8 cellular contexts compared by ENCODE assay signal in genomic region chr17:5097101-5097834, GRCh38. TPM values are rescaled to one million over a fixed set of nuclear protein-coding genes. Genes with fewer than 3 reads are reported as not detected.
A peak's percentile ranks its signal among the peaks of the same experiment; 100 is the strongest.
DNase-seq lines count a peak whose midpoint lies in the region; ATAC-seq and TF ChIP-seq lines count a peak whose summit lies in the region.

No MANE protein-coding gene starts in this region.

- intact Hi-C loops in dendritic cell treated with granulocyte-macrophage colony-stimulating factor and Interleukin-4, amounts not matched to agents 40 ng/mL and 50 ng/mL, for 4 days (cut with micrococcal nuclease), result no loop called here
- intact Hi-C loops in testis (cut with DNase I; ENCODE audit: low total_unique reads), result no loop called here

- peaks cover 31% of the 10 kb centered on the region for H3K36me3 Mint-ChIP-seq in dendritic cell treated with granulocyte-macrophage colony-stimulating factor and Interleukin-4, amounts not matched to agents 40 ng/mL and 50 ng/mL, for 4 days (ENCODE audit: low read depth)

- H3K27ac ChIP-seq in testis, result peak overlapping the region in 1 of 2 donors; percentile 36

- H3K36me3 ChIP-seq in mucosa of stomach (ENCODE audit: control insufficient read depth, insufficient read depth, low read length), result no peaks in the 10 kb centered on the region
- no peaks in the 10 kb centered on the region for H3K36me3 ChIP-seq in testis (ENCODE audit: low read depth, missing control alignments)

- H3K9me3 Mint-ChIP-seq in dendritic cell treated with granulocyte-macrophage colony-stimulating factor and Interleukin-4, amounts not matched to agents 40 ng/mL and 50 ng/mL, for 4 days, result peaks cover 50% of the 10 kb centered on the region

- H3K27me3 ChIP-seq in mucosa of stomach (ENCODE audit: control insufficient read depth, insufficient read depth, low read length), result peaks cover 11% of the 10 kb centered on the region
- no peaks in the 10 kb centered on the region for H3K27me3 ChIP-seq in testis

- H3K4me3 ChIP-seq in mucosa of stomach (ENCODE audit: low read length), result peak overlapping the region; percentile 14
- peak overlapping the region; percentile 56 to 60 for H3K4me3 ChIP-seq in testis

- no peak for ATAC-seq in GM18498 (IDR thresholded peaks at IDR 0.05; ENCODE audit: unreplicated experiment)

- H3K4me1 Mint-ChIP-seq in dendritic cell treated with granulocyte-macrophage colony-stimulating factor and Interleukin-4, amounts not matched to agents 40 ng/mL and 50 ng/mL, for 4 days (ENCODE audit: low read depth), result peaks cover 13% of the 10 kb centered on the region

- no peaks in the 10 kb centered on the region for H3K4me1 ChIP-seq in mucosa of stomach (ENCODE audit: control insufficient read depth, insufficient read depth, low read length)
- no peaks in the 10 kb centered on the region for H3K4me1 ChIP-seq in testis

- peaks cover 52% of the 10 kb centered on the region for H3K27me3 Mint-ChIP-seq in dendritic cell treated with granulocyte-macrophage colony-stimulating factor and Interleukin-4, amounts not matched to agents 40 ng/mL and 50 ng/mL, for 4 days

- DNase-seq in stimulated activated naive CD4-positive, alpha-beta T cell (lab: John Stamatoyannopoulos, UW), result peak in 5 of 6 experiments; percentile 7 to 50 (median 32)
- no peak for DNase-seq in stimulated activated naive CD4-positive, alpha-beta T cell treated with Interleukin-2 at 50 U/mL for 16 hours (lab: John Stamatoyannopoulos, UW)
- DNase-seq in testis (peak; percentile 77), H4 (ENCODE audit: low spot score) (no peak), SIG-M5 treated with dmso at 0.1 percent for 504 hours (lab: John Stamatoyannopoulos, UW; ENCODE audit: unreplicated experiment) (no peak)

- WGBS in testis, 2 donors, result 0 to 1% methylated on average over 6 to 60 of the region's 63 CpGs

- peaks cover 36% of the 10 kb centered on the region for H3K9me3 ChIP-seq in mucosa of stomach (ENCODE audit: control insufficient read depth, low read length)
- H3K9me3 ChIP-seq in testis, result no peaks in the 10 kb centered on the region

- peak overlapping the region; percentile 73 for H3K27ac Mint-ChIP-seq in dendritic cell treated with granulocyte-macrophage colony-stimulating factor and Interleukin-4, amounts not matched to agents 40 ng/mL and 50 ng/mL, for 4 days

- H3K4me3 Mint-ChIP-seq in dendritic cell treated with granulocyte-macrophage colony-stimulating factor and Interleukin-4, amounts not matched to agents 40 ng/mL and 50 ng/mL, for 4 days, result peak overlapping the region; percentile 68

- no peak for TF ChIP-seq POLR2A in testis (IDR thresholded peaks at IDR 0.05)

- H3K9ac ChIP-seq in mucosa of stomach (ENCODE audit: low read length), result peak overlapping the region; percentile 31

- TF ChIP-seq CTCF in testis (IDR thresholded peaks at IDR 0.05), result no peak

RNA-seq across cellular contexts. Expression of gene ZNF232, which starts 14.4 kb away (rescaled TPM):
- 10 to 100 TPM in 1 of 2 donors, 1 to 10 TPM in 1; 8.6 to 21.7 TPM for total RNA-seq in testis
- 14.4 TPM for polyA plus RNA-seq in testis (ENCODE audit: insufficient read depth, low read depth, low replicate concordance)
- total RNA-seq in H4 (2014; rRNA removed; shearing (Covaris generic)), result 5.0 and 8.5 TPM in 2 replicates

RNA-seq across cellular contexts. Expression of gene USP6, which starts 18.6 kb away (rescaled TPM):
- total RNA-seq in testis, result 10 to 100 TPM; 25.1 to 50.4 TPM
- polyA plus RNA-seq in testis (ENCODE audit: insufficient read depth, low read depth, low replicate concordance), result 19.3 TPM
- total RNA-seq in H4 (2014; rRNA removed; shearing (Covaris generic)), result 0.02 TPM in 1 of 2 replicates, not detected in the other

RNA-seq across cellular contexts. Expression of gene ZFP3, which starts 19.0 kb away (rescaled TPM):
- total RNA-seq in testis, result 1 to 10 TPM; 6.4 to 7.2 TPM
- 4.6 TPM for polyA plus RNA-seq in testis (ENCODE audit: insufficient read depth, low read depth, low replicate concordance)
- 0.04 and 0.14 TPM in 2 replicates for total RNA-seq in H4 (2014; rRNA removed; shearing (Covaris generic))

Comparison
In these comparisons a context has a peak if more than half of its experiments do, and no peak if none do; other contexts are left out.
1. DNase-seq: peak in stimulated activated naive CD4-positive, alpha-beta T cell (5 of 6) and testis (single experiment); none in stimulated activated naive CD4-positive, alpha-beta T cell treated with Interleukin-2 at 50 U/mL for 16 hours (single experiment), H4 (single experiment) and SIG-M5 treated with dmso at 0.1 percent for 504 hours (single experiment).
2. RNA of gene USP6, which starts 18.6 kb away (total RNA-seq): 25.1 to 50.4 TPM in testis; 0.02 TPM in H4; every median in the first group is over 10 times any median in the second.